In genomic region chr9:122028089-122028488, GRCh38 we compare ENCODE assay signal across 32 cellular contexts.
"Had no signal": no experiment of that assay in that cellular context is flagged by ENCODE, and none has a peak within 500 bp of the region (broad histone marks: within the 10 kb centered on the region; RNA-seq: fewer than 3 reads in every experiment).

No MANE protein-coding gene starts in this region.

- H3K4me3 ChIP-seq: adrenal gland, ascending aorta, body of pancreas, breast epithelium, cardiac muscle cell had no signal

- DNase-seq: activated effector memory CD4-positive, alpha-beta T cell treated with anti-CD3 and anti-CD28 coated beads, Interleukin-2, amount 50 U/mL, for 16 hours; activated effector memory CD4-positive, alpha-beta T cell treated with Interleukin-2 at 50 U/mL for 16 hours; activated gamma-delta T cell; activated gamma-delta T cell treated with Interleukin-2 at 50 U/mL for 16 hours; activated naive CD4-positive, alpha-beta T cell; activated naive CD4-positive, alpha-beta T cell treated with anti-CD3 and anti-CD28 coated beads for 36 hours; activated naive CD4-positive, alpha-beta T cell treated with anti-CD3 and anti-CD28 coated beads, Interleukin-2, amount 10 ng/mL, durations not matched to agents 7 days and 5 days; activated naive CD4-positive, alpha-beta T cell treated with anti-CD3 and anti-CD28 coated beads, Interleukin-2, amount 50 U/mL, for 16 hours; activated naive CD4-positive, alpha-beta T cell treated with Interleukin-2 at 50 U/mL for 16 hours; activated naive CD8-positive, alpha-beta T cell treated with anti-CD3 and anti-CD28 coated beads for 36 hours; activated naive CD8-positive, alpha-beta T cell treated with anti-CD3 and anti-CD28 coated beads, Interleukin-2, amount 10 ng/mL, durations not matched to agents 7 days and 5 days; activated naive CD8-positive, alpha-beta T cell treated with anti-CD3 and anti-CD28 coated beads, Interleukin-2, amount 50 U/mL, for 24 hours; activated T-cell treated with anti-CD3 and anti-CD28 coated beads, Interleukin-2, amount 50 U/mL, for 4 hours; activated T-cell treated with anti-CD3 and anti-CD28 coated beads, Interleukin-2, amount 50 U/mL, for 48 hours; activated T-cell treated with anti-CD3 and anti-CD28 coated beads, Interleukin-2, amount 50 U/mL, for 72 hours; adrenal gland; amniotic stem cell; amygdala; anterior cingulate cortex; aorta; body of pancreas; brain microvascular endothelial cell; caudate nucleus; central memory CD4-positive, alpha-beta T cell; cerebellar nuclear complex had no signal

- ATAC-seq: activated naive CD4-positive, alpha-beta T cell treated with anti-CD3 and anti-CD28 coated beads, Interleukin-2, amount 50 U/mL, for 72 hours; activated naive CD8-positive, alpha-beta T cell treated with anti-CD3 and anti-CD28 coated beads, Interleukin-2, amount 50 U/mL, for 24 hours; activated T-cell treated with anti-CD3 and anti-CD28 coated beads, Interleukin-2, amount 50 U/mL, for 4 hours; activated T-cell treated with anti-CD3 and anti-CD28 coated beads, Interleukin-2, amount 50 U/mL, for 72 hours; activated T-helper 17 cell treated with anti-CD3 and anti-CD28 coated beads, Interleukin-2, amount 50 U/mL, for 72 hours; body of pancreas had no signal

- H3K4me1 ChIP-seq: adrenal gland, breast epithelium had no signal

- H3K27me3 ChIP-seq: adrenal gland, ascending aorta, body of pancreas, brain microvascular endothelial cell, breast epithelium, cardiac muscle cell had no signal

- FAIRE-seq: astrocyte, bronchial epithelial cell had no signal

- H3K36me3 ChIP-seq: adrenal gland, brain microvascular endothelial cell, breast epithelium, cardiac muscle cell had no signal

- H3K9me3 ChIP-seq: adrenal gland had no signal

- H3K27ac ChIP-seq: adrenal gland, ascending aorta, body of pancreas, brain microvascular endothelial cell, breast epithelium, cardiac muscle cell had no signal
